12 cellular contexts compared by ENCODE assay signal in the genomic region with DNA sequence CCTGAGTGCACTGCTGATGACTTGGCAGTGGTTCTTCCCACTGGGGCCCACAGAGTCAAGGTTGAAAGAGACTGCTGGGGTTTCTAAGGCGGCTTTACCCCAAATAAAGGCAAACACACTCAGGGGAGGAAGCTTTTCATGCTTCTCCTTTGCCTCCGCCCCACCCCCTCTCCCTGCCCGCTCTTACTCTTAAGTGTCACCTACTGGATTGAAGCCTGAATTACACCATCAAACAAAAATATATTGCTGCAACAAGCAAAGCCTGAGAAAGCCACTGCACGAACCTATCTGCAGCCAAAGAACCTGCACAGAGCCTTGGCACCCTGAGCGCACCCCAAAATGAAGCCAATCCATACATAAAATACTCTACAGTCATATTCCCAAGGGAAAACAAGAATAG.
A peak's percentile ranks its signal among the peaks of the same experiment; 100 is the strongest.
DNase-seq lines count a peak whose midpoint lies in the region; ATAC-seq, FAIRE-seq and TF ChIP-seq lines count a peak whose summit lies in the region.
"Had no signal": no experiment of that assay in that cellular context is flagged by ENCODE, and none has a peak within 500 bp of the region (broad histone marks: within the 10 kb centered on the region; RNA-seq: fewer than 3 reads in every experiment).

No MANE protein-coding gene starts in this region.

- H4K20me1 ChIP-seq in keratinocyte (ENCODE audit: control insufficient read depth, extremely low read depth, insufficient read depth, low read length) = no peaks in the 10 kb centered on the region

- no peak overlapping the region for H2AFZ ChIP-seq in keratinocyte (ENCODE audit: control insufficient read depth, low read length)

- no peak overlapping the region for H3K4me3 Mint-ChIP-seq in activated naive CD4-positive, alpha-beta T cell treated with anti-CD3 and anti-CD28 coated beads, Interleukin-2, amount 10 ng/mL, durations not matched to agents 7 days and 5 days

- no peaks in the 10 kb centered on the region for H3K4me1 ChIP-seq in keratinocyte (ENCODE audit: control insufficient read depth, extremely low read depth, insufficient read depth, low read length)
- H3K4me1 ChIP-seq: right lobe of liver had no signal

- no peak overlapping the region for H3K4me3 ChIP-seq in GM12865 (ENCODE audit: low read depth, low read length)
- H3K4me3 ChIP-seq in keratinocyte (ENCODE audit: control insufficient read depth in 2 of 3, extremely low read depth in 1 of 3, insufficient read depth in 2 of 3, low read depth in 1 of 3, low read length in 3 of 3) = no peak overlapping the region
- H3K4me3 ChIP-seq: right lobe of liver had no signal

- H3K9me3 Mint-ChIP-seq in activated naive CD4-positive, alpha-beta T cell treated with anti-CD3 and anti-CD28 coated beads, Interleukin-2, amount 10 ng/mL, durations not matched to agents 7 days and 5 days = peaks cover 1% of the 10 kb centered on the region

- H3K9me3 ChIP-seq in keratinocyte (ENCODE audit: control insufficient read depth, low read depth, low read length) = no peaks in the 10 kb centered on the region

- peak; percentile 73 for ATAC-seq in HG02885 (IDR thresholded peaks at IDR 0.05; ENCODE audit: poor library complexity, unreplicated experiment)
- no peak for ATAC-seq in HG02623 (IDR thresholded peaks at IDR 0.05; ENCODE audit: unreplicated experiment)
- no peak for ATAC-seq in Right ventricle myocardium inferior

- no peaks in the 10 kb centered on the region for H3K9me1 ChIP-seq in keratinocyte (ENCODE audit: control insufficient read depth, extremely low read depth, insufficient read depth, low read length)

- CTCF ChIA-PET in activated naive CD4-positive, alpha-beta T cell treated with anti-CD3 and anti-CD28 coated beads, Interleukin-2, amount 10 ng/mL, durations not matched to agents 7 days and 5 days (lab: Charles Lee) = no interaction called here

- in situ Hi-C loops in SK-MEL-5 (cut with HindIII; ENCODE audit: low pct_unique_long_range_greater_than_20kb, low sequenced_read_pairs) = no loop called here

- no peak overlapping the region for H3K9ac ChIP-seq in keratinocyte (ENCODE audit: control insufficient read depth, extremely low read depth, insufficient read depth, low read length)

- DNase-seq in GM12865 (ENCODE audit: low read depth) (peak; percentile 34), SK-MEL-5 (ENCODE audit: low read depth, low spot score) (peak; percentile 41), keratinocyte (ENCODE audit: low read depth, low spot score) (no peak), Right ventricle myocardium inferior (ENCODE audit: missing footprints) (no peak)
- DNase-seq in activated naive CD4-positive, alpha-beta T cell treated with anti-CD3 and anti-CD28 coated beads, Interleukin-2, amount 10 ng/mL, durations not matched to agents 7 days and 5 days = no peak
- DNase-seq: NCI-H187, right lobe of liver, Right ventricle myocardium superior had no signal

- dilution Hi-C loops in keratinocyte (cut with MboI; ENCODE audit: extremely low pct_ligation_motif_present, low sequenced_read_pairs) = no loop called here

- no peak overlapping the region for H3K27ac Mint-ChIP-seq in activated naive CD4-positive, alpha-beta T cell treated with anti-CD3 and anti-CD28 coated beads, Interleukin-2, amount 10 ng/mL, durations not matched to agents 7 days and 5 days

- no peak overlapping the region for H3K4me2 ChIP-seq in keratinocyte (ENCODE audit: control insufficient read depth, extremely low read depth, insufficient read depth, low read depth, low read length)

- H3K4me1 Mint-ChIP-seq in activated naive CD4-positive, alpha-beta T cell treated with anti-CD3 and anti-CD28 coated beads, Interleukin-2, amount 10 ng/mL, durations not matched to agents 7 days and 5 days = no peaks in the 10 kb centered on the region

- no peaks in the 10 kb centered on the region for H3K36me3 ChIP-seq in keratinocyte (ENCODE audit: control insufficient read depth in 2 of 2, extremely low read depth in 1 of 2, insufficient read depth in 2 of 2, low read length in 2 of 2)
- H3K36me3 ChIP-seq: right lobe of liver had no signal

- H3K36me3 Mint-ChIP-seq in activated naive CD4-positive, alpha-beta T cell treated with anti-CD3 and anti-CD28 coated beads, Interleukin-2, amount 10 ng/mL, durations not matched to agents 7 days and 5 days = no peaks in the 10 kb centered on the region

- intact Hi-C loops in Right ventricle myocardium inferior (cut with DNase I) = no loop called here

- H3K27me3 Mint-ChIP-seq in activated naive CD4-positive, alpha-beta T cell treated with anti-CD3 and anti-CD28 coated beads, Interleukin-2, amount 10 ng/mL, durations not matched to agents 7 days and 5 days = no peaks in the 10 kb centered on the region

- peak; percentile 9 for TF ChIP-seq CTCF in GM12865 (IDR thresholded peaks at IDR 0.05; ENCODE audit: insufficient read depth, low read depth, low read length, missing control alignments)
- TF ChIP-seq CTCF in keratinocyte (optimal IDR thresholded peaks at IDR 0.05 in 1 of 3, IDR thresholded peaks at IDR 0.05 in 1 of 3, conservative IDR thresholded peaks at IDR 0.05 in 1 of 3; ENCODE audit: extremely low read depth in 1 of 3, insufficient read depth in 2 of 3, low read length in 3 of 3) = peak in 2 of 3 experiments; percentile 19 to 58

- FAIRE-seq in keratinocyte (lab: Jason Lieb, UNC) = no peak
- FAIRE-seq: astrocyte, G401.6 had no signal

- no peaks in the 10 kb centered on the region for H3K79me2 ChIP-seq in keratinocyte (ENCODE audit: control insufficient read depth, insufficient read depth, low read length)

- H3K27me3 ChIP-seq in keratinocyte (ENCODE audit: control insufficient read depth, extremely low read depth, insufficient read depth, low read length) = no peaks in the 10 kb centered on the region
- H3K27me3 ChIP-seq: right lobe of liver had no signal

- H3K27ac ChIP-seq in keratinocyte (ENCODE audit: control insufficient read depth, insufficient read depth, low read length) = no peak overlapping the region
- H3K27ac ChIP-seq: right lobe of liver had no signal

Comparison
In these comparisons a context has a peak if more than half of its experiments do, and no peak if none do; other contexts are left out.
1. DNase-seq: peak in GM12865 (single experiment) and SK-MEL-5 (single experiment); none in keratinocyte (single experiment), activated naive CD4-positive, alpha-beta T cell treated with anti-CD3 and anti-CD28 coated beads, Interleukin-2, amount 10 ng/mL, durations not matched to agents 7 days and 5 days (single experiment) and Right ventricle myocardium inferior (single experiment).